25 cellular contexts compared by ENCODE assay signal in the genomic region with DNA sequence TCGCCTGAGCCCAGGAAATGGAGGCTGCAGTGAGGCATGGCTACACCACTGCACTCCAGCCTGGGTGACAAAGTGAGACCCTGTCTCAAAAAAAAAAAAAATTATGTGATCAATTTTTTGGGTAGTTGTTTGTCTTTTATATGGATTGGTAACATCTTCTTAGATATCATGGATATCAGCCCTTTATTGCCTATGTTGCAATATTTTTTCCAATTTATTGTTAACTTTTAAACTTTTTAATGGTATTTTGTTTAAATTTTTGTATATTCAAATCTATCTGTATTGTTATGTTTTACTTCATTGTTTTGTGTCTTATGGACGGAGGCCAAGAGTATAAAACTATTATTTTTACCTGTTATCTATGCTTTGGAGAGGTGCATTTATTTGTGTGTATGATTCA. TPM values are rescaled to one million over a fixed set of nuclear protein-coding genes. Genes with fewer than 3 reads are reported as not detected.
"Had no signal": no experiment of that assay in that cellular context is flagged by ENCODE, and none has a peak within 500 bp of the region (broad histone marks: within the 10 kb centered on the region; RNA-seq: fewer than 3 reads in every experiment).

No MANE protein-coding gene starts in this region.

- H3K4me2 ChIP-seq: SK-N-SH had no signal

- H3K4me3 ChIP-seq: MG63 had no signal

- ATAC-seq: Panc1, PC-3 had no signal

- H3K27me3 ChIP-seq: MG63 had no signal

- H3K9me3 ChIP-seq: MG63, SK-N-SH had no signal

- DNase-seq: Karpas-422, KG1, MG63, NCI-H1092, NCI-H1105 treated with DMSO at 0.1 percent for 48 hours, NCI-H1417 treated with DMSO at 0.1 percent for 48 hours, NCI-H146, NCI-H1694 treated with DMSO at 0.1 percent for 48 hours, NCI-H1930, NCI-H2081, NCI-H2107, NCI-H2227 treated with DMSO at 0.1 percent for 48 hours, NCI-H524, NCI-H526 treated with DMSO at 0.1 percent for 48 hours, NCI-H748 treated with DMSO at 0.1 percent for 48 hours, PC-3, SHP77, SK-N-SH, SW 1271 had no signal

- H3K9ac ChIP-seq: SK-N-SH had no signal

- H3K27ac ChIP-seq: RWPE1 had no signal

RNA-seq across cellular contexts. Expression of a gene that starts 53.5 kb away (rescaled TPM):
- total RNA-seq: HT1080, NCI-H460, OCI-LY7, PC-3, SK-MEL-5 had no signal
- polyA plus RNA-seq: SK-N-SH had no signal
